In genomic region chr14:34462132-34462893, GRCh38 we compare ENCODE assay signal across 1 cellular context.
TF ChIP-seq lines count a peak whose summit lies in the region.

Gene SPTSSA (minus strand): TSS chr14:34462240. CDS start chr14:34462207, 33 bp downstream.

TF ChIP-seq in HepG2, 621 proteins besides CTCF, POLR2A, EP300 and RAD21 (continued from another document and continues in another):
- TF ChIP-seq AKNA (CRISPR knock-in tag; IDR thresholded peaks at IDR 0.05; ENCODE audit: borderline replicate concordance), result no peak
- peak; percentile 94 for TF ChIP-seq HOXA3 (CRISPR knock-in tag; IDR thresholded peaks at IDR 0.05)
- TF ChIP-seq NONO (IDR thresholded peaks at IDR 0.05), result no peak
- peak; percentile 95 for TF ChIP-seq NONO (CRISPR knock-in tag; conservative IDR thresholded peaks at IDR 0.05)
- TF ChIP-seq ZNF83 (CRISPR knock-in tag; IDR thresholded peaks at IDR 0.05; ENCODE audit: borderline replicate concordance), result peak; percentile 90; the same call in 1 of the 2 replicates
- TF ChIP-seq ZNF687 (CRISPR knock-in tag; IDR thresholded peaks at IDR 0.05), result peak; percentile 87
- TF ChIP-seq ZNF703 (CRISPR knock-in tag; IDR thresholded peaks at IDR 0.05; ENCODE audit: borderline replicate concordance), result no peak
- 0 out of 2 replicates have a peak, but pooled peaks have one; percentile 63 for TF ChIP-seq BRCA1 (CRISPR knock-in tag; IDR thresholded peaks at IDR 0.05)
- TF ChIP-seq JARID2 (CRISPR knock-in tag; IDR thresholded peaks at IDR 0.05; ENCODE audit: insufficient replicate concordance), result no peak
- 0 out of 2 replicates have a peak, but pooled peaks have one; percentile 69 for TF ChIP-seq TEF (CRISPR knock-in tag; IDR thresholded peaks at IDR 0.05)
- peak; percentile 89 for TF ChIP-seq IKZF4 (CRISPR knock-in tag; IDR thresholded peaks at IDR 0.05; ENCODE audit: borderline replicate concordance, low read depth, not compliant biosample characterization)
- peak; percentile 95 for TF ChIP-seq HOXA5 (CRISPR knock-in tag; IDR thresholded peaks at IDR 0.05)
- TF ChIP-seq CEBPZ (IDR thresholded peaks at IDR 0.05; ENCODE audit: low read length), result no peak
- TF ChIP-seq CBFB (CRISPR knock-in tag; IDR thresholded peaks at IDR 0.05), result peak; percentile 77
- peak; percentile 34; the same call in 1 of the 2 replicates for TF ChIP-seq HNF4G (IDR thresholded peaks at IDR 0.05; ENCODE audit: borderline replicate concordance, low read depth, low read length)
- peak; percentile 19; the same call in 1 of the 2 replicates for TF ChIP-seq HNF4G (CRISPR knock-in tag; IDR thresholded peaks at IDR 0.05; ENCODE audit: borderline replicate concordance, low read depth)
- TF ChIP-seq ZNF792 (CRISPR knock-in tag; IDR thresholded peaks at IDR 0.05), result peak; percentile 84
- peak; percentile 87 for TF ChIP-seq E2F5 (CRISPR knock-in tag; conservative IDR thresholded peaks at IDR 0.05)
- TF ChIP-seq GMEB2 (CRISPR knock-in tag; IDR thresholded peaks at IDR 0.05; ENCODE audit: low read depth), result 0 out of 2 replicates have a peak, but pooled peaks have one; percentile 7
- peak; percentile 48; the same call in 1 of the 2 replicates for TF ChIP-seq PITX1 (CRISPR knock-in tag; IDR thresholded peaks at IDR 0.05)
- no peak for TF ChIP-seq PLRG1 (conservative IDR thresholded peaks at IDR 0.05)
- peak; percentile 93 for TF ChIP-seq EEA1 (CRISPR knock-in tag; IDR thresholded peaks at IDR 0.05; ENCODE audit: borderline replicate concordance)
- no peak for TF ChIP-seq ZNF878 (CRISPR knock-in tag; IDR thresholded peaks at IDR 0.05)
- 0 out of 2 replicates have a peak, but pooled peaks have one; percentile 14 for TF ChIP-seq KDM6A (CRISPR knock-in tag; IDR thresholded peaks at IDR 0.05; ENCODE audit: low read depth)
- no peak for TF ChIP-seq LCORL (IDR thresholded peaks at IDR 0.05)
- peak; percentile 18; the same call in 1 of the 2 replicates for TF ChIP-seq LCORL (CRISPR knock-in tag; IDR thresholded peaks at IDR 0.05)
- TF ChIP-seq CBX1 (IDR thresholded peaks at IDR 0.05; ENCODE audit: low read depth), result peak; percentile 99
- TF ChIP-seq ZNF142 (CRISPR knock-in tag; IDR thresholded peaks at IDR 0.05), result peak; percentile 90; the same call in 1 of the 2 replicates
